34 cellular contexts compared by ENCODE assay signal in the genomic region with DNA sequence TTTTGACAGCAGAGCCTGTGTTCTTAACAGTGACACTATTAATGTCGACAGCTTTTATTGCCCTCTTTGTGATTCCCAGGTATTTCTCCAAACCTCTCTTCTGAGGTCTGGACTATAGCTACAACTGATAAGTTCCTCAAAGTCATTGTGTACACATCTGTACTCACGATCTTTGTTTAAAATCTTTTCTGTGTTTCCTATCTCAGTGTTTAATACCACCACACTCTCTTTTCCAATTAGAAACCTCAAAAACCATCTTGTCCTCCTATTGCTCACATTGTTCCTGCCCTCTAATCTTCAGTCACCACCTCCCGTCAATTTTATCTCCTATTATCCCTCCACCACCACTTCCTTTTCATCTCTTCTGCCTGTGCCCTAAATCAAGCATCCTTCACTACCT.
"Had no signal": no experiment of that assay in that cellular context is flagged by ENCODE, and none has a peak within 500 bp of the region (broad histone marks: within the 10 kb centered on the region; RNA-seq: fewer than 3 reads in every experiment).

No MANE protein-coding gene starts in this region.

- DNase-seq: activated B cell treated with CpG ODN at 0.5 μM for 24 hours; activated CD4-positive, alpha-beta memory T cell treated with anti-CD3 and anti-CD28 coated beads for 36 hours; activated CD4-positive, alpha-beta T cell treated with anti-CD3 and anti-CD28 coated beads for 36 hours; activated CD4-positive, alpha-beta T cell treated with anti-CD3 and anti-CD28 coated beads, Interleukin-2, amount 10 ng/mL, durations not matched to agents 24 days and 14 days; activated CD4-positive, CD25-positive, alpha-beta regulatory T cell treated with anti-CD3 and anti-CD28 coated beads, Interleukin-2, amount 50 U/mL, for 72 hours; activated CD8-positive, alpha-beta memory T cell treated with anti-CD3 and anti-CD28 coated beads, Interleukin-2, amount 10 ng/mL, durations not matched to agents 7 days and 5 days; activated CD8-positive, alpha-beta memory T cell treated with anti-CD3 and anti-CD28 coated beads, Interleukin-2, amount 50 U/mL, for 4 hours; activated CD8-positive, alpha-beta T cell treated with anti-CD3 and anti-CD28 coated beads, Interleukin-2, amount 10 ng/mL, durations not matched to agents 7 days and 5 days; activated effector memory CD4-positive, alpha-beta T cell treated with anti-CD3 and anti-CD28 coated beads, Interleukin-2, amount 50 U/mL, for 16 hours; activated naive CD4-positive, alpha-beta T cell treated with anti-CD3 and anti-CD28 coated beads for 36 hours; activated naive CD8-positive, alpha-beta T cell treated with anti-CD3 and anti-CD28 coated beads for 36 hours; activated naive CD8-positive, alpha-beta T cell treated with anti-CD3 and anti-CD28 coated beads, Interleukin-2, amount 50 U/mL, for 24 hours; activated T-cell treated with anti-CD3 and anti-CD28 coated beads, Interleukin-2, amount 50 U/mL, for 1 hour; activated T-cell treated with anti-CD3 and anti-CD28 coated beads, Interleukin-2, amount 50 U/mL, for 48 hours; adrenal gland; amygdala; aorta; body of pancreas; caudate nucleus; colonic mucosa; effector CD8-positive, alpha-beta T cell; esophagus squamous epithelium; foreskin melanocyte; heart right ventricle; hippocampal formation; T-helper 17 cell; T1000; WERI-Rb-1 had no signal

- H3K27ac ChIP-seq: adrenal gland, body of pancreas, colonic mucosa, epithelial cell of prostate, esophagus squamous epithelium, gastroesophageal sphincter, heart right ventricle, WERI-Rb-1 had no signal

- H3K4me1 ChIP-seq: body of pancreas, colonic mucosa, esophagus squamous epithelium, gastroesophageal sphincter, heart right ventricle had no signal

- H3K4me1 Mint-ChIP-seq: activated B cell treated with CpG ODN at 0.5 μM for 24 hours; activated CD4-positive, alpha-beta T cell treated with anti-CD3 and anti-CD28 coated beads for 36 hours; activated CD4-positive, alpha-beta T cell treated with anti-CD3 and anti-CD28 coated beads, Interleukin-2, amount 10 ng/mL, durations not matched to agents 24 days and 14 days; activated naive CD4-positive, alpha-beta T cell treated with anti-CD3 and anti-CD28 coated beads, Interleukin-2, amount 50 U/mL, for 24 hours; T-helper 17 cell had no signal

- H3K9me3 ChIP-seq: adrenal gland, body of pancreas, colonic mucosa, gastroesophageal sphincter, heart right ventricle had no signal

- H3K27me3 ChIP-seq: adrenal gland, body of pancreas, colonic mucosa, esophagus squamous epithelium, gastroesophageal sphincter, heart right ventricle had no signal

- ATAC-seq: activated CD4-positive, alpha-beta T cell treated with anti-CD3 and anti-CD28 coated beads for 36 hours; activated CD8-positive, alpha-beta memory T cell treated with anti-CD3 and anti-CD28 coated beads, Interleukin-2, amount 10 ng/mL, durations not matched to agents 7 days and 5 days; activated CD8-positive, alpha-beta T cell treated with anti-CD3 and anti-CD28 coated beads, Interleukin-2, amount 10 ng/mL, durations not matched to agents 7 days and 5 days; activated naive CD8-positive, alpha-beta T cell treated with anti-CD3 and anti-CD28 coated beads, Interleukin-2, amount 50 U/mL, for 24 hours; body of pancreas; gastroesophageal sphincter; heart right ventricle; T-helper 17 cell had no signal

- H3K4me3 ChIP-seq: adrenal gland, body of pancreas, colonic mucosa, esophagus squamous epithelium, gastroesophageal sphincter, heart right ventricle had no signal

- H3K36me3 Mint-ChIP-seq: activated CD4-positive, alpha-beta memory T cell treated with anti-CD3 and anti-CD28 coated beads for 36 hours; activated naive CD4-positive, alpha-beta T cell treated with anti-CD3 and anti-CD28 coated beads, Interleukin-2, amount 50 U/mL, for 24 hours had no signal

- H3K27me3 Mint-ChIP-seq: activated naive CD4-positive, alpha-beta T cell treated with anti-CD3 and anti-CD28 coated beads, Interleukin-2, amount 50 U/mL, for 24 hours; activated naive CD8-positive, alpha-beta T cell treated with anti-CD3 and anti-CD28 coated beads for 36 hours had no signal

- H3K36me3 ChIP-seq: adrenal gland, colonic mucosa, esophagus squamous epithelium, gastroesophageal sphincter, heart right ventricle, WERI-Rb-1 had no signal

- H3K4me3 Mint-ChIP-seq: activated B cell treated with CpG ODN at 0.5 μM for 24 hours; activated CD4-positive, alpha-beta memory T cell treated with anti-CD3 and anti-CD28 coated beads for 36 hours; activated CD4-positive, alpha-beta T cell treated with anti-CD3 and anti-CD28 coated beads for 36 hours; activated CD4-positive, alpha-beta T cell treated with anti-CD3 and anti-CD28 coated beads, Interleukin-2, amount 10 ng/mL, durations not matched to agents 24 days and 14 days; activated CD8-positive, alpha-beta memory T cell treated with anti-CD3 and anti-CD28 coated beads, Interleukin-2, amount 10 ng/mL, durations not matched to agents 7 days and 5 days; activated CD8-positive, alpha-beta T cell treated with anti-CD3 and anti-CD28 coated beads, Interleukin-2, amount 10 ng/mL, durations not matched to agents 7 days and 5 days; activated naive CD4-positive, alpha-beta T cell treated with anti-CD3 and anti-CD28 coated beads for 36 hours; activated naive CD4-positive, alpha-beta T cell treated with anti-CD3 and anti-CD28 coated beads, Interleukin-2, amount 50 U/mL, for 24 hours; activated naive CD8-positive, alpha-beta T cell treated with anti-CD3 and anti-CD28 coated beads for 36 hours; activated naive CD8-positive, alpha-beta T cell treated with anti-CD3 and anti-CD28 coated beads, Interleukin-2, amount 50 U/mL, for 24 hours; activated T-helper 1 cell treated with anti-CD3 and anti-CD28 coated beads, Interleukin-12 subunit alpha, Interleukin-12 subunit beta, Interleukin-2, Interleukin-4 antibody, amounts not matched to agents 30 ng/mL and 10 ng/mL and 1 ng/mL, durations not matched to agents 14 hours and 24 hours and 36 hours; T-helper 17 cell; T-helper 2 cell treated with Interferon-gamma antibody and Interleukin-4, amounts not matched to agents 5 μg/mL and 100 μg/mL, for 36 hours had no signal

- H3K27ac Mint-ChIP-seq: activated B cell treated with CpG ODN at 0.5 μM for 24 hours; activated CD4-positive, alpha-beta memory T cell treated with anti-CD3 and anti-CD28 coated beads for 36 hours; activated CD4-positive, alpha-beta T cell treated with anti-CD3 and anti-CD28 coated beads for 36 hours; activated CD4-positive, alpha-beta T cell treated with anti-CD3 and anti-CD28 coated beads, Interleukin-2, amount 10 ng/mL, durations not matched to agents 24 days and 14 days; activated CD8-positive, alpha-beta memory T cell treated with anti-CD3 and anti-CD28 coated beads, Interleukin-2, amount 10 ng/mL, durations not matched to agents 7 days and 5 days; activated CD8-positive, alpha-beta T cell treated with anti-CD3 and anti-CD28 coated beads, Interleukin-2, amount 10 ng/mL, durations not matched to agents 7 days and 5 days; activated naive CD4-positive, alpha-beta T cell treated with anti-CD3 and anti-CD28 coated beads for 36 hours; activated naive CD4-positive, alpha-beta T cell treated with anti-CD3 and anti-CD28 coated beads, Interleukin-2, amount 50 U/mL, for 24 hours; activated naive CD8-positive, alpha-beta T cell treated with anti-CD3 and anti-CD28 coated beads for 36 hours; activated naive CD8-positive, alpha-beta T cell treated with anti-CD3 and anti-CD28 coated beads, Interleukin-2, amount 50 U/mL, for 24 hours; activated T-helper 1 cell treated with anti-CD3 and anti-CD28 coated beads, Interleukin-12 subunit alpha, Interleukin-12 subunit beta, Interleukin-2, Interleukin-4 antibody, amounts not matched to agents 30 ng/mL and 10 ng/mL and 1 ng/mL, durations not matched to agents 14 hours and 24 hours and 36 hours; activated T-helper 2 cell treated with anti-CD3 and anti-CD28 coated beads, Interferon-gamma antibody, Interleukin-2, Interleukin-4, amounts not matched to agents 10 μg/mL and 5 μg/mL and 100 μg/mL, durations not matched to agents 14 hours and 24 hours and 36 hours; T-helper 17 cell; T-helper 2 cell treated with Interferon-gamma antibody and Interleukin-4, amounts not matched to agents 5 μg/mL and 100 μg/mL, for 36 hours had no signal
